ENCODE assay signal across 15 cellular contexts in genomic region chr5:88841212-88841611, GRCh38. TPM values are rescaled to one million over a fixed set of nuclear protein-coding genes. Genes with fewer than 3 reads are reported as not detected.
DNase-seq lines count a peak whose midpoint lies in the region; ATAC-seq and TF ChIP-seq lines count a peak whose summit lies in the region.
"Had no signal": no experiment of that assay in that cellular context is flagged by ENCODE, and none has a peak within 500 bp of the region (broad histone marks: within the 10 kb centered on the region; RNA-seq: fewer than 3 reads in every experiment).

No MANE protein-coding gene starts in this region.

- H3K4me3 Mint-ChIP-seq in progenitor cell of endocrine pancreas (ENCODE audit: low read depth): no peak overlapping the region

- no peak overlapping the region for H3K27ac Mint-ChIP-seq in progenitor cell of endocrine pancreas

- TF ChIP-seq CTCF in left ventricle myocardium inferior (IDR thresholded peaks at IDR 0.05; ENCODE audit: borderline replicate concordance): no peak
- no peak for TF ChIP-seq CTCF in ascending aorta (IDR thresholded peaks at IDR 0.05)
- TF ChIP-seq CTCF in psoas muscle (IDR thresholded peaks at IDR 0.05): no peak
- TF ChIP-seq CTCF in progenitor cell of endocrine pancreas (IDR thresholded peaks at IDR 0.05; ENCODE audit: unreplicated experiment): no peak

- DNase-seq in left ventricle myocardium inferior: no peak
- DNase-seq in left ventricle myocardium superior: no peak
- no peak for DNase-seq in ascending aorta (ENCODE audit: low spot score in 2 of 2)
- DNase-seq in psoas muscle: no peak
- no peak for DNase-seq in stimulated activated CD4-positive, alpha-beta T cell treated with anti-CD3 and anti-CD28 coated beads, Interleukin-2, amount 100 ng/mL, for 24 hours
- DNase-seq in activated gamma-delta T cell treated with Interleukin-2 at 50 U/mL for 16 hours: no peak
- DNase-seq in progenitor cell of endocrine pancreas (ENCODE audit: low spot score, unreplicated experiment): no peak
- DNase-seq: DMS 273 treated with DMSO at 0.1 percent for 48 hours; NCI-H1105 treated with DMSO at 0.1 percent for 48 hours; NCI-H1694 treated with DMSO at 0.1 percent for 48 hours; NCI-H446; NK-92 treated with Interleukin-12 subunit alpha and Interleukin-12 subunit beta, amount 100 ng/mL, for 24 hours; PC-3 had no signal

- H3K4me3 ChIP-seq in left ventricle myocardium inferior (no peak overlapping the region), ascending aorta (no peak overlapping the region), psoas muscle (no peak overlapping the region)

- intact Hi-C loops in left ventricle myocardium inferior (cut with micrococcal nuclease): no loop called here
- intact Hi-C loops in left ventricle myocardium superior (cut with micrococcal nuclease): no loop called here
- intact Hi-C loops in ascending aorta (cut with DNase I): no loop called here
- intact Hi-C loops in psoas muscle (cut with DNase I): no loop called here

- peaks cover 90% of the 10 kb centered on the region for H3K4me1 ChIP-seq in left ventricle myocardium inferior
- peaks cover 3 to 33% of the 10 kb centered on the region in 2 donors for H3K4me1 ChIP-seq in ascending aorta
- peaks cover 83% of the 10 kb centered on the region for H3K4me1 ChIP-seq in psoas muscle

- no peaks in the 10 kb centered on the region for H3K27me3 Mint-ChIP-seq in progenitor cell of endocrine pancreas

- H3K9me3 Mint-ChIP-seq in progenitor cell of endocrine pancreas (ENCODE audit: low read depth): no peaks in the 10 kb centered on the region

- WGBS in psoas muscle, 3 donors: 70 to 76% (median 74%) methylated on average over 4 of the region's 4 CpGs

- H3K9me3 ChIP-seq in left ventricle myocardium inferior (replicated peaks) (no peaks in the 10 kb centered on the region), ascending aorta (no peaks in the 10 kb centered on the region), psoas muscle (no peaks in the 10 kb centered on the region)

- H3K4me1 Mint-ChIP-seq in progenitor cell of endocrine pancreas (ENCODE audit: low read depth): no peaks in the 10 kb centered on the region

- no peaks in the 10 kb centered on the region for H3K36me3 ChIP-seq in left ventricle myocardium inferior
- no peaks in the 10 kb centered on the region for H3K36me3 ChIP-seq in ascending aorta
- H3K36me3 ChIP-seq in psoas muscle (ENCODE audit: insufficient read depth in 1 of 2, low read depth in 1 of 2): peaks cover 0 to 13% of the 10 kb centered on the region in 2 donors

- H3K27me3 ChIP-seq in left ventricle myocardium inferior (ENCODE audit: low read depth) (no peaks in the 10 kb centered on the region), ascending aorta (no peaks in the 10 kb centered on the region), psoas muscle (ENCODE audit: insufficient read depth in 3 of 3, low read length in 2 of 3) (no peaks in the 10 kb centered on the region)

- no peaks in the 10 kb centered on the region for H3K36me3 Mint-ChIP-seq in progenitor cell of endocrine pancreas (ENCODE audit: insufficient read depth)

- no peak for ATAC-seq in left ventricle myocardium superior
- peak in 3 of 4 donors; percentile 31 to 57 (median 40) for ATAC-seq in psoas muscle
- ATAC-seq: PC-3 had no signal

- H3K27ac ChIP-seq in left ventricle myocardium inferior (replicated peaks): peak overlapping the region; percentile 89
- H3K27ac ChIP-seq in ascending aorta: peak overlapping the region; percentile 42 to 88
- H3K27ac ChIP-seq in psoas muscle: peak overlapping the region; percentile 87
- H3K27ac ChIP-seq: C4-2B, KMS-11 had no signal

RNA-seq across cellular contexts. Expression of gene MEF2C, which starts 41.8 kb away (rescaled TPM):
- total RNA-seq in left ventricle myocardium inferior: 54.2 TPM
- total RNA-seq in left ventricle myocardium superior: 51.4 TPM
- 138 TPM for total RNA-seq in ascending aorta
- 100 to 1,000 TPM; 148 to 530 (median 257) TPM for total RNA-seq in psoas muscle
- 10 to 100 TPM in 2 of 3 donors, 1 to 10 TPM in 1; 9.3 to 96.4 (median 32.0) TPM for polyA plus RNA-seq in psoas muscle
- total RNA-seq in progenitor cell of endocrine pancreas: 1.9 and 2.6 TPM in 2 replicates

Comparison
In these comparisons a context has a peak if more than half of its experiments do, and no peak if none do; other contexts are left out.
1. RNA of gene MEF2C, which starts 41.8 kb away (total RNA-seq): 148 to 530 TPM in psoas muscle, 138 TPM in ascending aorta (single experiment), 54.2 TPM in left ventricle myocardium inferior (single experiment) and 51.4 TPM in left ventricle myocardium superior (single experiment); 1.9 to 2.6 TPM in progenitor cell of endocrine pancreas; every median in the first group is over 10 times any median in the second.
2. Peak in every context shown above with its lines, with median percentiles within 50 percentile points of each other: H3K27ac ChIP-seq.